In the genomic region with DNA sequence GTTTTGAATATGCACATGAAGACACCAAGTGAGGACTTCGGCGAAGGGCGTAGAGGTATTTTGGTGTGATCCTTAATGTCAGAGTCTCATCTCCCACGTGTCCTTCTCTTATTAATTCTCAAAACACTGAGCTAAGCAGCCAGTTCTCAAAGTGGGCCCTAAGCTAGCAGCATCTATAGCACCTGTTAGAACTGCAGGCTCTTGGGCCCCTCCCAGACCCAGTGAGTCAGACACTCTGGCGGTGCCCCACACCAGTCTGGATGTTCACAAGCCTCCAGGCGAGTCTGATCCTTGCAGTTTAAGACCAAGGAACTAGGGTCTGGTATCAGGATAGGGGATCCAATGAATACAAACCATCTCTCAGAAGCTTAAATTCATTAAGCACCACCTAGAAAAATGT, we compare ENCODE assay signal across 25 cellular contexts.
DNase-seq lines count a peak whose midpoint lies in the region; TF ChIP-seq lines count a peak whose summit lies in the region.
"Had no signal": no experiment of that assay in that cellular context is flagged by ENCODE, and none has a peak within 500 bp of the region (broad histone marks: within the 10 kb centered on the region; RNA-seq: fewer than 3 reads in every experiment).

No MANE protein-coding gene starts in this region.

- 0 out of 2 replicates have a peak, but pooled peaks cover 8% of the 10 kb centered on the region for H4K20me1 ChIP-seq in DOHH2 (ENCODE audit: control insufficient read depth, insufficient read depth, low read depth, low read length)

- H3K4ac ChIP-seq in mesenchymal stem cell (ENCODE audit: low read depth in 1 of 2, low read length in 2 of 2): no peak overlapping the region

- H2BK5ac ChIP-seq in mesenchymal stem cell (ENCODE audit: low read depth, low read length, poor library complexity, severe bottlenecking): no peak overlapping the region

- H3F3A ChIP-seq in DOHH2 (ENCODE audit: control insufficient read depth, insufficient read depth): peaks cover 7% of the 10 kb centered on the region

- no peak overlapping the region for H2BK120ac ChIP-seq in mesenchymal stem cell (ENCODE audit: low read depth, low read length)

- H3K4me2 ChIP-seq in DOHH2 (ENCODE audit: low read length) (peak overlapping the region; percentile 57; the same call in 1 of the 2 replicates), mesenchymal stem cell (ENCODE audit: low read length, poor library complexity, severe bottlenecking) (no peak overlapping the region)
- H3K4me2 ChIP-seq: GM23338 had no signal

- no peak overlapping the region for H2BK12ac ChIP-seq in mesenchymal stem cell (ENCODE audit: low read length in 2 of 2)

- H3K9ac ChIP-seq in mesenchymal stem cell (ENCODE audit: low read length): no peak overlapping the region

- peak overlapping the region; percentile 0 for H2BK15ac ChIP-seq in mesenchymal stem cell (ENCODE audit: low read depth, poor library complexity, severe bottlenecking)

- no peak overlapping the region for H3K23ac ChIP-seq in mesenchymal stem cell (ENCODE audit: low read length in 2 of 2)

- no peaks in the 10 kb centered on the region for H3K79me1 ChIP-seq in mesenchymal stem cell (replicated peaks; ENCODE audit: low read length, poor library complexity, severe bottlenecking)

- no peak overlapping the region for H2AFZ ChIP-seq in mesenchymal stem cell (ENCODE audit: low read depth, low read length)
- H2AFZ ChIP-seq: GM23338 had no signal

- no peak overlapping the region for H2AK5ac ChIP-seq in mesenchymal stem cell (ENCODE audit: low read length, severe bottlenecking)

- H3K27me3 ChIP-seq in DOHH2 (ENCODE audit: control insufficient read depth, low read length): peaks cover 23% of the 10 kb centered on the region
- H3K27me3 ChIP-seq in SJCRH30: no peaks in the 10 kb centered on the region
- H3K27me3 ChIP-seq in mesenchymal stem cell (ENCODE audit: control insufficient read depth in 1 of 2, insufficient read depth in 1 of 2, low read length in 2 of 2): no peaks in the 10 kb centered on the region
- H3K27me3 ChIP-seq: body of pancreas, heart right ventricle, ovary, right atrium auricular region, spleen had no signal

- no peak overlapping the region for H3K18ac ChIP-seq in mesenchymal stem cell (ENCODE audit: low read depth in 1 of 2, low read length in 2 of 2)

- DNase-seq in LHCN-M2 (ENCODE audit: low read depth): peak; percentile 15
- peak; percentile 63 to 69 for DNase-seq in SJCRH30
- DNase-seq in mesenchymal stem cell: no peak
- DNase-seq in NCI-H128 (lab: John Stamatoyannopoulos, UW; ENCODE audit: unreplicated experiment): no peak
- no peak for DNase-seq in NCI-H1930 (lab: John Stamatoyannopoulos, UW)
- no peak for DNase-seq in pons (ENCODE audit: low spot score)
- no peak for DNase-seq in stimulated activated CD8-positive, alpha-beta memory T cell treated with anti-CD3 and anti-CD28 coated beads, Interleukin-4, amount 100 ng/mL, for 48 hours
- DNase-seq: activated gamma-delta T cell treated with Interleukin-2 at 50 U/mL for 16 hours; activated naive CD8-positive, alpha-beta T cell treated with anti-CD3 and anti-CD28 coated beads, Interleukin-2, amount 50 U/mL, for 24 hours; activated T-cell treated with anti-CD3 and anti-CD28 coated beads, Interleukin-2, amount 50 U/mL, for 1 hour; body of pancreas; GDM1; heart right ventricle; naive thymus-derived CD4-positive, alpha-beta T cell; NCI-H510A; ovary; SHP77 treated with DMSO at 0.1 percent for 48 hours; spleen; stimulated activated CD4-positive, alpha-beta T cell treated with anti-CD3 and anti-CD28 coated beads, Interleukin-4, amount 100 ng/mL, for 1 hour; stimulated activated naive CD8-positive, alpha-beta T cell treated with anti-CD3 and anti-CD28 coated beads, Interleukin-15, Interleukin-2, amounts not matched to agents 100 U/mL and 50 U/mL, for 24 hours; T-cell had no signal

- H3K4me3 ChIP-seq in DOHH2 (ENCODE audit: low read length) (peak overlapping the region; percentile 15; the same call in 1 of the 2 replicates), SJCRH30 (no peak overlapping the region), mesenchymal stem cell (ENCODE audit: insufficient read depth in 1 of 2, low read depth in 1 of 2, low read length in 2 of 2) (no peak overlapping the region)
- H3K4me3 ChIP-seq: body of pancreas, GM23338, heart right ventricle, ovary, right atrium auricular region, spleen had no signal

- H3K9me3 ChIP-seq in DOHH2 (ENCODE audit: control insufficient read depth, insufficient read depth, low read length): no peaks in the 10 kb centered on the region
- H3K9me3 ChIP-seq in SJCRH30 (replicated peaks): no peaks in the 10 kb centered on the region
- no peaks in the 10 kb centered on the region for H3K9me3 ChIP-seq in mesenchymal stem cell (ENCODE audit: control insufficient read depth, low read length)
- H3K9me3 ChIP-seq: body of pancreas, ovary, right atrium auricular region, spleen, thoracic aorta had no signal

- no peak overlapping the region for H4K8ac ChIP-seq in mesenchymal stem cell (ENCODE audit: low read length)

- no peak overlapping the region for H3K14ac ChIP-seq in mesenchymal stem cell (ENCODE audit: low read length in 2 of 2)

- H3K36me3 ChIP-seq in DOHH2 (ENCODE audit: control insufficient read depth, low read length) (no peaks in the 10 kb centered on the region), SJCRH30 (no peaks in the 10 kb centered on the region), mesenchymal stem cell (ENCODE audit: control insufficient read depth in 1 of 2, insufficient read depth in 2 of 2, low read depth in 1 of 2, low read length in 2 of 2) (no peaks in the 10 kb centered on the region)
- H3K36me3 ChIP-seq: heart right ventricle, ovary, right atrium auricular region, spleen, thoracic aorta had no signal

- H3K4me1 ChIP-seq in DOHH2 (ENCODE audit: control insufficient read depth, low read length): peaks cover 89% of the 10 kb centered on the region
- H3K4me1 ChIP-seq in SJCRH30: peaks cover 20% of the 10 kb centered on the region
- H3K4me1 ChIP-seq in mesenchymal stem cell (ENCODE audit: control insufficient read depth, insufficient read depth, low read depth, low read length): no peaks in the 10 kb centered on the region

- H4K91ac ChIP-seq in mesenchymal stem cell (ENCODE audit: low read length): no peak overlapping the region

- no peak overlapping the region for H3K27ac ChIP-seq in DOHH2 (ENCODE audit: low read depth, low read length)
- no peak overlapping the region for H3K27ac ChIP-seq in SJCRH30
- H3K27ac ChIP-seq in mesenchymal stem cell (ENCODE audit: low read length, poor library complexity, severe bottlenecking): no peak overlapping the region
- H3K27ac ChIP-seq: body of pancreas, ovary, thoracic aorta had no signal

- H3K79me2 ChIP-seq in DOHH2 (ENCODE audit: control insufficient read depth, low read length): no peaks in the 10 kb centered on the region

- no peaks in the 10 kb centered on the region for H3K9me2 ChIP-seq in DOHH2 (replicated peaks; ENCODE audit: control insufficient read depth, low read length)

- no peak for TF ChIP-seq CTCF in DOHH2 (IDR thresholded peaks at IDR 0.05; ENCODE audit: low read depth, low read length, poor library complexity, severe bottlenecking)

- WGBS in mesenchymal stem cell: 82% methylated on average over 6 of the region's 6 CpGs

Comparison
In these comparisons a context has a peak if more than half of its experiments do, and no peak if none do; other contexts are left out.
1. DNase-seq: peak in LHCN-M2 (single experiment) and SJCRH30 (2 of 2); none in mesenchymal stem cell (single experiment), NCI-H128 (single experiment), NCI-H1930 (0 of 2), pons (single experiment) and stimulated activated CD8-positive, alpha-beta memory T cell treated with anti-CD3 and anti-CD28 coated beads, Interleukin-4, amount 100 ng/mL, for 48 hours (single experiment).